ENCODE assay signal across 14 cellular contexts in genomic region chr3:188220988-188221818, GRCh38.
DNase-seq lines count a peak whose midpoint lies in the region; ATAC-seq and TF ChIP-seq lines count a peak whose summit lies in the region.
"Had no signal": no experiment of that assay in that cellular context is flagged by ENCODE, and none has a peak within 500 bp of the region (broad histone marks: within the 10 kb centered on the region; RNA-seq: fewer than 3 reads in every experiment).

No MANE protein-coding gene starts in this region.

- intact Hi-C loops in body of pancreas (cut with DNase I) (no loop called here), left ventricle myocardium superior (cut with micrococcal nuclease) (no loop called here)

- H3K27ac ChIP-seq in body of pancreas: peak overlapping the region in 2 of 4 donors; percentile 37 to 52
- H3K27ac ChIP-seq: BLaER1 treated with 17β-estradiol and CSF1 and Interleukin-3, amounts not matched to agents 10 nM and 100 nM had no signal

- H3K4me3 ChIP-seq in BJ (ENCODE audit: low read depth, low read length) (no peak overlapping the region), body of pancreas (no peak overlapping the region)
- H3K4me3 ChIP-seq: BLaER1 treated with 17β-estradiol and CSF1 and Interleukin-3, amounts not matched to agents 10 nM and 100 nM had no signal

- H3K36me3 ChIP-seq in BJ (ENCODE audit: control insufficient read depth, insufficient read depth, low read length): no peaks in the 10 kb centered on the region
- no peaks in the 10 kb centered on the region for H3K36me3 ChIP-seq in body of pancreas (replicated peaks in 1 of 2; ENCODE audit: insufficient read depth in 1 of 2, low read depth in 2 of 2)

- no peaks in the 10 kb centered on the region for H3K27me3 ChIP-seq in BJ (ENCODE audit: control insufficient read depth, insufficient read depth, low read length)
- no peaks in the 10 kb centered on the region for H3K27me3 ChIP-seq in body of pancreas
- H3K27me3 ChIP-seq: BLaER1 treated with 17β-estradiol and CSF1 and Interleukin-3, amounts not matched to agents 10 nM and 100 nM had no signal

- ATAC-seq in body of pancreas (peak; percentile 64), left ventricle myocardium superior (peak; percentile 89), HG02759 (IDR thresholded peaks at IDR 0.05; ENCODE audit: unreplicated experiment) (no peak)

- 69 to 74% methylated on average over 11 of the region's 11 CpGs for WGBS in body of pancreas, 2 donors

- H3K4me1 ChIP-seq in body of pancreas: peaks cover 54% of the 10 kb centered on the region

- CTCF ChIA-PET in BJ (lab: Yijun Ruan, JAX): no interaction called here
- CTCF ChIA-PET in GM10248 (lab: Yijun Ruan, JAX): interaction anchor here (1.5 kb wide), 1 partner anchor 10 kb away, joined by 3 read pairs; no protein-coding TSS in a partner anchor

- DNase-seq in BJ (ENCODE audit: low read depth) (peak; percentile 31), body of pancreas (peak in 2 of 4 donors; percentile 41 to 42), left ventricle myocardium superior (peak; percentile 47), renal cortical epithelial cell (ENCODE audit: low read depth) (peak; percentile 83), amniotic stem cell (lab: John Stamatoyannopoulos, UW) (no peak), GM10248 (ENCODE audit: extremely low spot score) (no peak)
- DNase-seq in stimulated activated CD8-positive, alpha-beta memory T cell treated with anti-CD3 and anti-CD28 coated beads, Interleukin-4, amount 100 ng/mL, for 48 hours: no peak
- DNase-seq: caudate nucleus, Kasumi-1, NCI-H748 treated with DMSO at 0.1 percent for 48 hours, nucleus accumbens, T-helper 1 cell had no signal

- TF ChIP-seq CTCF in BJ (IDR thresholded peaks at IDR 0.05; ENCODE audit: insufficient read depth, low read depth, low read length) (no peak), body of pancreas (IDR thresholded peaks at IDR 0.05) (no peak), GM10248 (IDR thresholded peaks at IDR 0.05; ENCODE audit: control extremely low read depth, extremely low read depth, low read depth, missing control alignments) (no peak)

- TF ChIP-seq POLR2A in body of pancreas (IDR thresholded peaks at IDR 0.05): no peak

- POLR2A ChIA-PET in BJ (lab: Charles Lee) (no interaction called here), GM10248 (lab: Yijun Ruan, JAX) (no interaction called here)

- H3K9me3 ChIP-seq in body of pancreas: no peaks in the 10 kb centered on the region

Comparison
In these comparisons a context has a peak if more than half of its experiments do, and no peak if none do; other contexts are left out.
1. DNase-seq: peak in BJ (single experiment), left ventricle myocardium superior (single experiment) and renal cortical epithelial cell (single experiment); none in stimulated activated CD8-positive, alpha-beta memory T cell treated with anti-CD3 and anti-CD28 coated beads, Interleukin-4, amount 100 ng/mL, for 48 hours (single experiment), amniotic stem cell (single experiment) and GM10248 (single experiment).